In genomic region chr20:57457243-57457761, GRCh38 we compare ENCODE assay signal across 1 cellular context.
TF ChIP-seq lines count a peak whose summit lies in the region.

No MANE protein-coding gene starts in this region.

TF ChIP-seq in HEK293, 187 proteins besides CTCF, POLR2A, EP300 and RAD21 (continued from another document):
- no peak for TF ChIP-seq ZBTB26 (tag by site-specific recombination; optimal IDR thresholded peaks at IDR 0.05)
